30 cellular contexts compared by ENCODE assay signal in the genomic region with DNA sequence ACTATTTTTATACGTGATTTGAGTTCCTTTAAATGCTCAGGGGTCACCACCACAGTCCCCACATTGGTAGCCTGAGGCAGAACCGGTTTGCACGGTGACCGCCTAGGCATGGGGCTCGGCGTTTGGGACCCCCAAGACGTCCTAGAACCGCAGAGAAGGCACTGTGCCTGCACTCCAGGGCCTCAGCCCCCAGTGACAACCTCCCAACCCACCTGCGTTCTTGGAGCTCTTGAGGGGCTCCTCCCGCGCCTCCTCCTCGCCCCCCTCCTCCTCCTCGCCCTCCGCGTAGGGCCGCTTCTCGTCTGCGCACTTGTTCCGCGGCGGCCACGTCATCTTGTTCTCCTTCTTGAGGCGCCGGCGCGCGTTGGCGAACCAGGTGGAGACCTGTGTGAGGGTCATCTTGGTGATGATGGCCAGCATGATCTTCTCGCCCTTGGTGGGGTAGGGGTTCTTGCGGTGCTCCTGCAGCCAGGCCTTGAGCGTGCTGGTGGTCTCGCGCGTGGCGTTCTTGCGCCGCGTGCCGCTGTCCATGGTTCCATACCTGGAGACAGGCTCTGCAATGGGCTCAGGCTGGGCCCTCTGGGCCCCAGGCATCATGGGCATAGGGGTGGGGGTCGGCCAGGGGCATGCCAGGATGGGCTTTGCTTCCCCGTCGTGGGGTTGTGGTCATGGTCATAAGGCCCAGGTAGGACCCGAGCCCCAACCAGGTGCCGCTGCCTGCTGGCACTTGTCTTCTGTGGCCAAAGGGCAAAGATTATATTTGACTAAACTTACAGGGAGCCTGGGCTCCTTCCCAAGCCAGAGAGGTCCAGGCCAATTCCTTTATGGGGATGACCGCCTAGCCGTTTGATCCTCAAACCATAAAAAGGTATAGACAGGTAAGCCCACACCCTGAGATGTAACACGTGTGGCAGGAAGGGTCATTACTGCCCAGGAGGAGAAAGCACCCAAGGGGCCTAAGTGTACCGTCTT. TPM values are rescaled to one million over a fixed set of nuclear protein-coding genes. Genes with fewer than 3 reads are reported as not detected.
DNase-seq lines count a peak whose midpoint lies in the region; ATAC-seq and TF ChIP-seq lines count a peak whose summit lies in the region.
"Had no signal": no experiment of that assay in that cellular context is flagged by ENCODE, and none has a peak within 500 bp of the region (broad histone marks: within the 10 kb centered on the region; RNA-seq: fewer than 3 reads in every experiment).

No MANE protein-coding gene starts in this region.

- peaks cover 66% of the 10 kb centered on the region for H3K27me3 Mint-ChIP-seq in T-helper 2 cell treated with Interferon-gamma antibody and Interleukin-4, amounts not matched to agents 5 μg/mL and 100 μg/mL, for 36 hours (ENCODE audit: low read depth)

- peaks cover 2% of the 10 kb centered on the region for H3K36me3 Mint-ChIP-seq in T-helper 2 cell treated with Interferon-gamma antibody and Interleukin-4, amounts not matched to agents 5 μg/mL and 100 μg/mL, for 36 hours (ENCODE audit: low read depth)
- H3K36me3 Mint-ChIP-seq: CD4-positive, alpha-beta memory T cell had no signal

- H3K27ac ChIP-seq in right cardiac atrium (ENCODE audit: low read length) (no peak overlapping the region), right atrium auricular region (no peak overlapping the region)
- H3K27ac ChIP-seq: esophagus muscularis mucosa, foreskin keratinocyte, KMS-11, testis had no signal

- DNase-seq in T-helper 2 cell treated with Interferon-gamma antibody and Interleukin-4, amounts not matched to agents 5 μg/mL and 100 μg/mL, for 36 hours (ENCODE audit: low spot score), result no peak
- DNase-seq in T-helper 2 cell, result no peak
- peak in 2 of 3 donors; percentile 27 to 38 for DNase-seq in right cardiac atrium
- DNase-seq in right atrium auricular region (ENCODE audit: low spot score), result no peak
- DNase-seq in SW 1271 (lab: John Stamatoyannopoulos, UW), result no peak
- no peak for DNase-seq in HT-29 (ENCODE audit: low spot score)
- DNase-seq: 8988T; aorta; caudate nucleus; CD4-positive, alpha-beta memory T cell; foreskin keratinocyte; H9; mammary epithelial cell; MM.1S; NCI-H1417; NCI-H2029 treated with DMSO at 0.1 percent for 48 hours; NCI-H2227 treated with DMSO at 0.1 percent for 48 hours; NCI-H526 treated with DMSO at 0.1 percent for 48 hours; SHP77 treated with DMSO at 0.1 percent for 48 hours; stimulated activated naive CD4-positive, alpha-beta T cell; testis had no signal

- no peak for TF ChIP-seq CTCF in right atrium auricular region (IDR thresholded peaks at IDR 0.05)

- H3K4me1 ChIP-seq in right cardiac atrium (ENCODE audit: control insufficient read depth, insufficient read depth, low read length), result no peaks in the 10 kb centered on the region
- peaks cover 0 to 56% of the 10 kb centered on the region in 2 donors for H3K4me1 ChIP-seq in right atrium auricular region
- peaks cover 6% of the 10 kb centered on the region for H3K4me1 ChIP-seq in iPS-15b (ENCODE audit: control insufficient read depth, insufficient read depth, low read length)
- H3K4me1 ChIP-seq: foreskin keratinocyte had no signal

- H3K27me3 ChIP-seq in right cardiac atrium (ENCODE audit: control insufficient read depth, insufficient read depth) (no peaks in the 10 kb centered on the region), right atrium auricular region (peaks cover 47 to 88% of the 10 kb centered on the region in 2 donors), iPS-15b (ENCODE audit: control insufficient read depth, insufficient read depth, low read length) (peaks cover 88% of the 10 kb centered on the region)
- H3K27me3 ChIP-seq: testis had no signal

- H3K27ac Mint-ChIP-seq in T-helper 2 cell treated with Interferon-gamma antibody and Interleukin-4, amounts not matched to agents 5 μg/mL and 100 μg/mL, for 36 hours, result peak overlapping the region; percentile 55
- H3K27ac Mint-ChIP-seq: activated T-helper 17 cell treated with anti-CD3 and anti-CD28 coated beads, Interleukin-2, amount 50 U/mL, for 72 hours; CD4-positive, alpha-beta memory T cell; H9; progenitor cell of endocrine pancreas had no signal

- no peak overlapping the region for H3K4me3 Mint-ChIP-seq in T-helper 2 cell treated with Interferon-gamma antibody and Interleukin-4, amounts not matched to agents 5 μg/mL and 100 μg/mL, for 36 hours
- H3K4me3 Mint-ChIP-seq: activated T-helper 17 cell treated with anti-CD3 and anti-CD28 coated beads, Interleukin-2, amount 50 U/mL, for 72 hours had no signal

- no peak for ATAC-seq in right cardiac atrium
- no peak for ATAC-seq in GM21423 (IDR thresholded peaks at IDR 0.05; ENCODE audit: unreplicated experiment)
- ATAC-seq: activated CD4-positive, CD25-positive, alpha-beta regulatory T cell treated with anti-CD3 and anti-CD28 coated beads, Interleukin-2, amount 50 U/mL, for 24 hours; activated naive CD4-positive, alpha-beta T cell treated with anti-CD3 and anti-CD28 coated beads, Interleukin-2, amount 50 U/mL, for 72 hours; activated T-helper 17 cell treated with anti-CD3 and anti-CD28 coated beads, Interleukin-2, amount 50 U/mL, for 72 hours; foreskin keratinocyte had no signal

- H3K36me3 ChIP-seq in right atrium auricular region (no peaks in the 10 kb centered on the region), iPS-15b (ENCODE audit: control insufficient read depth, insufficient read depth, low read length) (no peaks in the 10 kb centered on the region)

- H3K4me3 ChIP-seq in right cardiac atrium (ENCODE audit: low read length), result no peak overlapping the region
- H3K4me3 ChIP-seq in right atrium auricular region, result no peak overlapping the region
- peak overlapping the region; percentile 26 for H3K4me3 ChIP-seq in iPS-15b (ENCODE audit: low read depth, low read length)
- H3K4me3 ChIP-seq: esophagus muscularis mucosa, testis had no signal

- peaks cover 4% of the 10 kb centered on the region for H3K4me1 Mint-ChIP-seq in T-helper 2 cell treated with Interferon-gamma antibody and Interleukin-4, amounts not matched to agents 5 μg/mL and 100 μg/mL, for 36 hours (ENCODE audit: low read depth)
- H3K4me1 Mint-ChIP-seq: activated T-helper 17 cell treated with anti-CD3 and anti-CD28 coated beads, Interleukin-2, amount 50 U/mL, for 72 hours had no signal

- H3K9ac ChIP-seq in iPS-15b (ENCODE audit: low read depth, low read length), result no peak overlapping the region
- H3K9ac ChIP-seq: KMS-11 had no signal

- intact Hi-C loops in right cardiac atrium (cut with DNase I), result no loop called here

- H3K9me3 ChIP-seq in right cardiac atrium (ENCODE audit: control insufficient read depth, low read length) (no peaks in the 10 kb centered on the region), right atrium auricular region (no peaks in the 10 kb centered on the region), iPS-15b (ENCODE audit: control insufficient read depth, insufficient read depth, low read length) (no peaks in the 10 kb centered on the region)
- H3K9me3 ChIP-seq: esophagus muscularis mucosa, testis had no signal

- WGBS in right cardiac atrium, result 11% methylated on average over 48 of the region's 48 CpGs

- no peaks in the 10 kb centered on the region for H3K9me3 Mint-ChIP-seq in T-helper 2 cell treated with Interferon-gamma antibody and Interleukin-4, amounts not matched to agents 5 μg/mL and 100 μg/mL, for 36 hours
- H3K9me3 Mint-ChIP-seq: activated naive CD4-positive, alpha-beta T cell treated with anti-CD3 and anti-CD28 coated beads, Interleukin-2, amount 50 U/mL, for 72 hours; activated T-helper 17 cell treated with anti-CD3 and anti-CD28 coated beads, Interleukin-2, amount 50 U/mL, for 72 hours had no signal

RNA-seq across cellular contexts. Expression of a gene that starts 3.1 kb away (rescaled TPM):
- under 1 TPM in 1 of 4 donors, not detected in 3; 0.21 TPM for total RNA-seq in right cardiac atrium
- polyA plus RNA-seq in right cardiac atrium, result not detected
- total RNA-seq in right atrium auricular region, result not detected
- total RNA-seq in HT-29 (2014; rRNA removed; shearing (Covaris generic)), result not detected in 2 replicates
- total RNA-seq: activated naive CD4-positive, alpha-beta T cell treated with anti-CD3 and anti-CD28 coated beads, Interleukin-2, amount 50 U/mL, for 72 hours; activated T-helper 17 cell treated with anti-CD3 and anti-CD28 coated beads, Interleukin-2, amount 50 U/mL, for 72 hours; aorta; CD4-positive, alpha-beta memory T cell; esophagus muscularis mucosa; HT1080 had no signal
- polyA plus RNA-seq: aorta; CD4-positive, alpha-beta memory T cell had no signal

Comparison
In these comparisons a context has a peak if more than half of its experiments do, and no peak if none do; other contexts are left out.
1. DNase-seq: peak in right cardiac atrium (2 of 3); none in T-helper 2 cell treated with Interferon-gamma antibody and Interleukin-4, amounts not matched to agents 5 μg/mL and 100 μg/mL, for 36 hours (single experiment), T-helper 2 cell (0 of 5), right atrium auricular region (single experiment), SW 1271 (0 of 2) and HT-29 (single experiment).